ENCODE assay signal across 11 cellular contexts in the genomic region with DNA sequence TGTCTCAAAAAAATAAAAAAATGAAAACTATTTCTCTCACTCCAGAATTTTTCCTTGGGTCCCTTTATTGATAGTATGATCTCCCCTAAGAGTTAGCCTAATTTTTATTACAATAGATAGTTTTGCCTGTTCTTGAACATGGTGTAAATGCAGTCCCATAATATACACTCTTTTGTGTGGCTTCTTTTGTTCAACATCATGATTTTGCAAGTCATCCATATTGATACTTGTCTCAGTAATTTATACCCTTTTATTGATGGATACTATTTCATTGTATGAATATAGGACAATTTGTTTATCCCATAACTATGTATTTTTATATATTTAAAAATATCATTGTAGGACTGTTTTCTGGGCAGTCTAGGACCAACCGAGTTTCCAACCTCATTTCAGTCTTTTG.
"Had no signal": no experiment of that assay in that cellular context is flagged by ENCODE, and none has a peak within 500 bp of the region (broad histone marks: within the 10 kb centered on the region; RNA-seq: fewer than 3 reads in every experiment).

No MANE protein-coding gene starts in this region.

- H3K4me3 ChIP-seq: GM23248, GM23338, HAP-1 had no signal

- H3K4me1 ChIP-seq: HAP-1 had no signal

- ATAC-seq: GM23338, HCT116 had no signal

- H3K9me3 ChIP-seq: HAP-1 had no signal

- H3K9ac ChIP-seq: GM23248 had no signal

- H3K4me2 ChIP-seq: GM23338 had no signal

- DNase-seq: GM23248, GOT3, H7, H9, HCEC 1CT, HFFc6 had no signal

- H3K27ac ChIP-seq: GM23248 had no signal

- FAIRE-seq: H1, H54 had no signal

- H3K36me3 ChIP-seq: HAP-1 had no signal

- H2AFZ ChIP-seq: GM23248 had no signal
